Comparison of ENCODE assay signal across 17 cellular contexts in genomic region chr1:83626603-83627002, GRCh38.
A peak's percentile ranks its signal among the peaks of the same experiment; 100 is the strongest.
DNase-seq lines count a peak whose midpoint lies in the region; ATAC-seq and TF ChIP-seq lines count a peak whose summit lies in the region.
"Had no signal": no experiment of that assay in that cellular context is flagged by ENCODE, and none has a peak within 500 bp of the region (broad histone marks: within the 10 kb centered on the region; RNA-seq: fewer than 3 reads in every experiment).

No MANE protein-coding gene starts in this region.

- no peaks in the 10 kb centered on the region for H3K9me3 ChIP-seq in OCI-LY7 (ENCODE audit: low read length)
- H3K9me3 ChIP-seq: adrenal gland had no signal

- H3K4me1 Mint-ChIP-seq in natural killer cell treated with Interleukin-12 subunit alpha and Interleukin-12 subunit beta and Interleukin-15 and Interleukin-18, amount 100 ng/mL, for 72 hours (ENCODE audit: low read depth in 2 of 2), result no peaks in the 10 kb centered on the region
- H3K4me1 Mint-ChIP-seq: stimulated activated naive CD8-positive, alpha-beta T cell treated with anti-CD3 and anti-CD28 coated beads, Interleukin-15, amount 100 ng/mL, for 72 hours had no signal

- H3K4me3 Mint-ChIP-seq in natural killer cell treated with Interleukin-12 subunit alpha and Interleukin-12 subunit beta and Interleukin-15 and Interleukin-18, amount 100 ng/mL, for 72 hours, result no peak overlapping the region
- H3K4me3 Mint-ChIP-seq: activated B cell treated with CpG ODN at 0.5 μM for 24 hours; stimulated activated naive CD8-positive, alpha-beta T cell treated with anti-CD3 and anti-CD28 coated beads, Interleukin-15, amount 100 ng/mL, for 72 hours had no signal

- H3K36me3 Mint-ChIP-seq in natural killer cell treated with Interleukin-12 subunit alpha and Interleukin-12 subunit beta and Interleukin-15 and Interleukin-18, amount 100 ng/mL, for 72 hours, result no peaks in the 10 kb centered on the region

- H3K4me3 ChIP-seq in LNCaP clone FGC (ENCODE audit: low read depth, low read length) (no peak overlapping the region), OCI-LY7 (ENCODE audit: low read depth, low read length, poor library complexity, severe bottlenecking) (peak overlapping the region; percentile 13)
- H3K4me3 ChIP-seq: adrenal gland, dorsolateral prefrontal cortex had no signal

- no peaks in the 10 kb centered on the region for H3K9me2 ChIP-seq in OCI-LY7 (ENCODE audit: insufficient read depth, low read length)

- H3K9me3 Mint-ChIP-seq in natural killer cell treated with Interleukin-12 subunit alpha and Interleukin-12 subunit beta and Interleukin-15 and Interleukin-18, amount 100 ng/mL, for 72 hours, result peaks cover 8% of the 10 kb centered on the region

- H3K27ac Mint-ChIP-seq in natural killer cell treated with Interleukin-12 subunit alpha and Interleukin-12 subunit beta and Interleukin-15 and Interleukin-18, amount 100 ng/mL, for 72 hours, result no peak overlapping the region
- H3K27ac Mint-ChIP-seq: activated B cell treated with CpG ODN at 0.5 μM for 24 hours had no signal

- DNase-seq in DMS153 treated with DMSO at 0.1 percent for 48 hours (lab: John Stamatoyannopoulos, UW; ENCODE audit: unreplicated experiment) (peak; percentile 80), LNCaP clone FGC (ENCODE audit: low read depth) (peak; percentile 59), OCI-LY7 (ENCODE audit: low spot score) (peak; percentile 85), NCI-H226 (no peak), foreskin keratinocyte (no peak)
- DNase-seq in natural killer cell treated with Interleukin-12 subunit alpha and Interleukin-12 subunit beta and Interleukin-15 and Interleukin-18, amount 100 ng/mL, for 72 hours (ENCODE audit: low spot score), result no peak
- DNase-seq: activated B cell treated with CpG ODN at 0.5 μM for 24 hours; activated T-cell treated with anti-CD3 and anti-CD28 coated beads for 4 hours; adrenal gland; GDM1; KG1; stimulated activated CD4-positive, alpha-beta T cell treated with anti-CD3 and anti-CD28 coated beads, Interleukin-4, amount 100 ng/mL, for 4 hours; stimulated activated naive CD8-positive, alpha-beta T cell treated with anti-CD3 and anti-CD28 coated beads, Interleukin-15, amount 100 ng/mL, for 72 hours had no signal

- TF ChIP-seq CTCF in LNCaP clone FGC (IDR thresholded peaks at IDR 0.05; ENCODE audit: control insufficient read depth, extremely low read depth, insufficient read depth) (no peak), OCI-LY7 (conservative IDR thresholded peaks at IDR 0.05; ENCODE audit: low read length) (no peak), foreskin keratinocyte (conservative IDR thresholded peaks at IDR 0.05) (no peak)

- POLR2A ChIA-PET in OCI-LY7 (lab: Charles Lee), result interaction anchor here (0.6 to 3.0 kb wide), 8 partner anchors 11 to 999 kb away, joined by 3 to 17 read pairs (median 4); no protein-coding TSS in a partner anchor

- H3K36me3 ChIP-seq in OCI-LY7 (ENCODE audit: insufficient read depth, low read length), result no peaks in the 10 kb centered on the region
- H3K36me3 ChIP-seq: adrenal gland had no signal

- peak overlapping the region; percentile 61 for H3K4me2 ChIP-seq in OCI-LY7 (ENCODE audit: low read length)

- H2AFZ ChIP-seq in OCI-LY7 (ENCODE audit: low read length), result no peak overlapping the region; the same call in 1 of the 2 replicates

- no peaks in the 10 kb centered on the region for H3K27me3 Mint-ChIP-seq in natural killer cell treated with Interleukin-12 subunit alpha and Interleukin-12 subunit beta and Interleukin-15 and Interleukin-18, amount 100 ng/mL, for 72 hours
- H3K27me3 Mint-ChIP-seq: activated B cell treated with CpG ODN at 0.5 μM for 24 hours; stimulated activated naive CD8-positive, alpha-beta T cell treated with anti-CD3 and anti-CD28 coated beads, Interleukin-15, amount 100 ng/mL, for 72 hours had no signal

- intact Hi-C loops in OCI-LY7 (cut with micrococcal nuclease; ENCODE audit: unreplicated experiment), result loop anchor here (5.0 kb wide), 1 partner anchor 136 kb away; no protein-coding TSS in a partner anchor

- H3K27ac ChIP-seq in OCI-LY7 (ENCODE audit: low read depth, low read length, poor library complexity, severe bottlenecking), result peak overlapping the region; percentile 36
- no peak overlapping the region for H3K27ac ChIP-seq in foreskin keratinocyte
- H3K27ac ChIP-seq: adrenal gland had no signal

- ATAC-seq in GM18873 (IDR thresholded peaks at IDR 0.05; ENCODE audit: low FRiP score, unreplicated experiment) (peak; percentile 88), foreskin keratinocyte (no peak), esophagus mucosa (no peak)
- ATAC-seq in natural killer cell treated with Interleukin-12 subunit alpha and Interleukin-12 subunit beta and Interleukin-15 and Interleukin-18, amount 100 ng/mL, for 72 hours, result no peak
- ATAC-seq: SK-N-SH treated with all-trans-retinoic acid at 6 μM for 48 hours; stimulated activated naive CD8-positive, alpha-beta T cell treated with anti-CD3 and anti-CD28 coated beads, Interleukin-15, amount 100 ng/mL, for 72 hours had no signal

- H3K27me3 ChIP-seq in foreskin keratinocyte, result no peaks in the 10 kb centered on the region
- H3K27me3 ChIP-seq: adrenal gland, dorsolateral prefrontal cortex had no signal

- H3K79me2 ChIP-seq in OCI-LY7 (ENCODE audit: insufficient read depth, low read depth, low read length), result no peaks in the 10 kb centered on the region

- H3K4me1 ChIP-seq in OCI-LY7 (ENCODE audit: insufficient read depth, low read length, poor library complexity, severe bottlenecking) (peaks cover 19% of the 10 kb centered on the region), foreskin keratinocyte (no peaks in the 10 kb centered on the region)
- H3K4me1 ChIP-seq: adrenal gland had no signal

- no peaks in the 10 kb centered on the region for H4K20me1 ChIP-seq in OCI-LY7 (ENCODE audit: insufficient read depth, low read length)

- no TSS peak for BruUV-seq in OCI-LY7 (replicated peaks; lab: Mats Ljungman, UMichigan)

- CTCF ChIA-PET in OCI-LY7 (lab: Charles Lee; ENCODE audit: unreplicated experiment), result interaction anchor here (1.3 kb wide), 1 partner anchor 9 kb away, joined by 4 read pairs; no protein-coding TSS in a partner anchor

Comparison
In these comparisons a context has a peak if more than half of its experiments do, and no peak if none do; other contexts are left out.
1. DNase-seq: peak in DMS153 treated with DMSO at 0.1 percent for 48 hours (single experiment), LNCaP clone FGC (single experiment) and OCI-LY7 (single experiment); none in natural killer cell treated with Interleukin-12 subunit alpha and Interleukin-12 subunit beta and Interleukin-15 and Interleukin-18, amount 100 ng/mL, for 72 hours (single experiment), NCI-H226 (single experiment) and foreskin keratinocyte (0 of 2).